Comparison of ENCODE assay signal across 15 cellular contexts in genomic region chr22:26546282-26546681, GRCh38. TPM values are rescaled to one million over a fixed set of nuclear protein-coding genes. Genes with fewer than 3 reads are reported as not detected.
A peak's percentile ranks its signal among the peaks of the same experiment; 100 is the strongest.
DNase-seq lines count a peak whose midpoint lies in the region; ATAC-seq and TF ChIP-seq lines count a peak whose summit lies in the region.
"Had no signal": no experiment of that assay in that cellular context is flagged by ENCODE, and none has a peak within 500 bp of the region (broad histone marks: within the 10 kb centered on the region; RNA-seq: fewer than 3 reads in every experiment).

No MANE protein-coding gene starts in this region.

- intact Hi-C loops in sigmoid colon (cut with DNase I): no loop called here

- DNase-seq in NCI-H1105 treated with DMSO at 0.1 percent for 48 hours (lab: John Stamatoyannopoulos, UW) (peak; percentile 31), NCI-H1105 (lab: John Stamatoyannopoulos, UW) (no peak), NCI-H128 (lab: John Stamatoyannopoulos, UW; ENCODE audit: unreplicated experiment) (peak; percentile 3), NCI-H2107 (lab: John Stamatoyannopoulos, UW) (no peak), sigmoid colon (no peak)
- no peak for DNase-seq in natural killer cell treated with Interleukin-12 subunit alpha and Interleukin-12 subunit beta and Interleukin-15 and Interleukin-18, amount 100 ng/mL, for 72 hours (ENCODE audit: low spot score)
- DNase-seq: 8988T; activated T-cell treated with anti-CD3 and anti-CD28 coated beads, Interleukin-2, amount 50 U/mL, for 48 hours; HCEC 1CT; NCI-H1048; NK-92 treated with Interleukin-12 subunit alpha and Interleukin-12 subunit beta, amount 100 ng/mL, for 24 hours had no signal

- no peak for ATAC-seq in natural killer cell treated with Interleukin-12 subunit alpha and Interleukin-12 subunit beta and Interleukin-15 and Interleukin-18, amount 100 ng/mL, for 72 hours
- no peak for ATAC-seq in GM19395 (IDR thresholded peaks at IDR 0.05; ENCODE audit: unreplicated experiment)

- H3K27me3 ChIP-seq in sigmoid colon: no peaks in the 10 kb centered on the region
- H3K27me3 ChIP-seq: cardiac muscle cell had no signal

- no peaks in the 10 kb centered on the region for H3K9me3 Mint-ChIP-seq in natural killer cell treated with Interleukin-12 subunit alpha and Interleukin-12 subunit beta and Interleukin-15 and Interleukin-18, amount 100 ng/mL, for 72 hours

- no peak for TF ChIP-seq CTCF in sigmoid colon (IDR thresholded peaks at IDR 0.05)

- no peaks in the 10 kb centered on the region for H3K36me3 ChIP-seq in sigmoid colon
- H3K36me3 ChIP-seq: cardiac muscle cell had no signal

- H3K27ac ChIP-seq in cingulate gyrus (ENCODE audit: low read depth, low read length) (peak overlapping the region; percentile 1), sigmoid colon (no peak overlapping the region)
- H3K27ac ChIP-seq: cardiac muscle cell had no signal

- no peak for TF ChIP-seq EP300 in sigmoid colon (IDR thresholded peaks at IDR 0.05)

- no peaks in the 10 kb centered on the region for H3K27me3 Mint-ChIP-seq in natural killer cell treated with Interleukin-12 subunit alpha and Interleukin-12 subunit beta and Interleukin-15 and Interleukin-18, amount 100 ng/mL, for 72 hours

- 90 to 91% methylated on average over 5 of the region's 5 CpGs for WGBS in sigmoid colon, 2 donors

- H3K4me1 ChIP-seq in sigmoid colon: no peaks in the 10 kb centered on the region

- H3K36me3 Mint-ChIP-seq in natural killer cell treated with Interleukin-12 subunit alpha and Interleukin-12 subunit beta and Interleukin-15 and Interleukin-18, amount 100 ng/mL, for 72 hours: peaks cover 12% of the 10 kb centered on the region

- peak overlapping the region; percentile 85 for H3K4me3 Mint-ChIP-seq in natural killer cell treated with Interleukin-12 subunit alpha and Interleukin-12 subunit beta and Interleukin-15 and Interleukin-18, amount 100 ng/mL, for 72 hours

- peak overlapping the region; percentile 89 to 91 for H3K27ac Mint-ChIP-seq in natural killer cell treated with Interleukin-12 subunit alpha and Interleukin-12 subunit beta and Interleukin-15 and Interleukin-18, amount 100 ng/mL, for 72 hours

- peaks cover 52 to 58% of the 10 kb centered on the region in 2 donors for H3K4me1 Mint-ChIP-seq in natural killer cell treated with Interleukin-12 subunit alpha and Interleukin-12 subunit beta and Interleukin-15 and Interleukin-18, amount 100 ng/mL, for 72 hours (ENCODE audit: low read depth in 2 of 2)

- H3K9me3 ChIP-seq in sigmoid colon: no peaks in the 10 kb centered on the region

- no peak for TF ChIP-seq POLR2A in sigmoid colon (IDR thresholded peaks at IDR 0.05)

- H3K4me3 ChIP-seq in sigmoid colon: no peak overlapping the region
- H3K4me3 ChIP-seq: cardiac muscle cell, smooth muscle cell had no signal

RNA-seq across cellular contexts. Expression of gene TFIP11, which starts 34.0 kb away (rescaled TPM):
- 10 to 100 TPM; 56.5 to 57.7 TPM for total RNA-seq in natural killer cell treated with Interleukin-12 subunit alpha and Interleukin-12 subunit beta and Interleukin-15 and Interleukin-18, amount 100 ng/mL, for 72 hours
- total RNA-seq in sigmoid colon: 10 to 100 TPM; 14.0 to 19.1 (median 15.8) TPM
- polyA plus RNA-seq in sigmoid colon: 10 to 100 TPM in 2 of 3 donors, 1 to 10 TPM in 1; 8.4 to 18.2 (median 10.2) TPM

RNA-seq across cellular contexts. Expression of gene TPST2, which starts 43.6 kb away (rescaled TPM):
- total RNA-seq in natural killer cell treated with Interleukin-12 subunit alpha and Interleukin-12 subunit beta and Interleukin-15 and Interleukin-18, amount 100 ng/mL, for 72 hours: 10 to 100 TPM; 43.1 to 43.6 TPM
- 10 to 100 TPM; 15.9 to 24.3 (median 17.2) TPM for total RNA-seq in sigmoid colon
- 10 to 100 TPM in 1 of 3 donors, 1 to 10 TPM in 2; 5.1 to 13.8 (median 5.4) TPM for polyA plus RNA-seq in sigmoid colon

Comparison
In these comparisons a context has a peak if more than half of its experiments do, and no peak if none do; other contexts are left out.
1. DNase-seq: peak in NCI-H1105 treated with DMSO at 0.1 percent for 48 hours (single experiment) and NCI-H128 (single experiment); none in NCI-H1105 (single experiment), natural killer cell treated with Interleukin-12 subunit alpha and Interleukin-12 subunit beta and Interleukin-15 and Interleukin-18, amount 100 ng/mL, for 72 hours (single experiment), NCI-H2107 (single experiment) and sigmoid colon (single experiment).